22 cellular contexts compared by ENCODE assay signal in genomic region chr10:116774728-116775151, GRCh38. TPM values are rescaled to one million over a fixed set of nuclear protein-coding genes. Genes with fewer than 3 reads are reported as not detected.
DNase-seq lines count a peak whose midpoint lies in the region; ATAC-seq and TF ChIP-seq lines count a peak whose summit lies in the region.
"Had no signal": no experiment of that assay in that cellular context is flagged by ENCODE, and none has a peak within 500 bp of the region (broad histone marks: within the 10 kb centered on the region; RNA-seq: fewer than 3 reads in every experiment).

No MANE protein-coding gene starts in this region.

- H3K4me3 ChIP-seq in mammary epithelial cell (replicated peaks in 1 of 3; ENCODE audit: insufficient read depth in 1 of 3, low read depth in 2 of 3, low read length in 3 of 3): no peak overlapping the region
- H3K4me3 ChIP-seq: GM23248, neural progenitor cell had no signal

- dilution Hi-C loops in mammary epithelial cell (cut with HindIII; ENCODE audit: low sequenced_read_pairs): loop anchor here (5.0 to 10.0 kb wide), 2 partner anchors 87 to 170 kb away; no protein-coding TSS in a partner anchor

- peak; percentile 42 for DNase-seq in DMS79 treated with DMSO at 0.1 percent for 48 hours (lab: John Stamatoyannopoulos, UW)
- peak; percentile 43 for DNase-seq in NCI-H1105 treated with DMSO at 0.1 percent for 48 hours (lab: John Stamatoyannopoulos, UW)
- peak; percentile 75 for DNase-seq in mammary epithelial cell
- peak; percentile 66 for DNase-seq in renal cortical epithelial cell (ENCODE audit: low read depth)
- DNase-seq in activated CD4-positive, alpha-beta T cell treated with anti-CD3 and anti-CD28 coated beads for 48 hours: no peak
- no peak for DNase-seq in SW 1271 (lab: John Stamatoyannopoulos, UW)
- DNase-seq: activated CD4-positive, alpha-beta memory T cell treated with anti-CD3 and anti-CD28 coated beads, Interleukin-2, amount 10 ng/mL, durations not matched to agents 7 days and 5 days; activated naive CD8-positive, alpha-beta T cell treated with anti-CD3 and anti-CD28 coated beads for 36 hours; activated T-cell treated with anti-CD3 and anti-CD28 coated beads, Interleukin-2, amount 50 U/mL, for 24 hours; AML-193; GM23248; kidney glomerular epithelial cell; midbrain; NCI-H1048; NK-92 treated with Interleukin-12 subunit alpha and Interleukin-12 subunit beta, amount 100 ng/mL, for 24 hours; right cardiac atrium; T-helper 1 cell had no signal

- H3K9me3 ChIP-seq in mammary epithelial cell (replicated peaks; ENCODE audit: insufficient read depth, low read length): no peaks in the 10 kb centered on the region

- in situ Hi-C loops in mammary epithelial cell (cut with MboI; ENCODE audit: low sequenced_read_pairs in 2 of 2): no loop called here

- peaks cover 28% of the 10 kb centered on the region for H3K4me1 ChIP-seq in mammary epithelial cell (ENCODE audit: insufficient read depth, low read length)
- H3K4me1 ChIP-seq: neural progenitor cell had no signal

- H3K4me2 ChIP-seq in mammary epithelial cell (ENCODE audit: insufficient read depth, low read depth, low read length): peak overlapping the region; percentile 40
- H3K4me2 ChIP-seq: neural progenitor cell had no signal

- intact Hi-C loops in mammary epithelial cell (cut with micrococcal nuclease): loop anchor here (1.0 kb wide), 1 partner anchor 31 kb away; no protein-coding TSS in a partner anchor

- H2AFZ ChIP-seq in mammary epithelial cell (ENCODE audit: low read depth, low read length): no peak overlapping the region
- H2AFZ ChIP-seq: GM23248, neural progenitor cell had no signal

- no peaks in the 10 kb centered on the region for H3K27me3 ChIP-seq in mammary epithelial cell (ENCODE audit: insufficient read depth, low read length)
- H3K27me3 ChIP-seq: neural progenitor cell had no signal

- no peak for TF ChIP-seq CTCF in mammary epithelial cell (conservative IDR thresholded peaks at IDR 0.05 in 1 of 2, IDR thresholded peaks at IDR 0.05 in 1 of 2; ENCODE audit: extremely low read depth in 1 of 2, insufficient read depth in 1 of 2, low read depth in 1 of 2, low read length in 2 of 2)

- no peaks in the 10 kb centered on the region for H3K79me2 ChIP-seq in mammary epithelial cell (ENCODE audit: insufficient read depth, low read length)

- no TSS peak for BruUV-seq in mammary epithelial cell (replicated peaks; lab: Mats Ljungman, UMichigan)

- H3K9ac ChIP-seq in mammary epithelial cell (ENCODE audit: insufficient read depth, low read length): no peak overlapping the region
- H3K9ac ChIP-seq: GM23248, neural progenitor cell had no signal

- WGBS in mammary epithelial cell (ENCODE audit: low coverage, missing lambda C conversion rate): 0% methylated on average over 4 of the region's 6 CpGs

- no peak overlapping the region for H3K27ac ChIP-seq in mammary epithelial cell (ENCODE audit: insufficient read depth, low read depth, low read length)
- H3K27ac ChIP-seq: GM23248, neural progenitor cell, VCaP had no signal

- no peaks in the 10 kb centered on the region for H3K36me3 ChIP-seq in mammary epithelial cell (ENCODE audit: insufficient read depth, low read length)
- H3K36me3 ChIP-seq: neural progenitor cell had no signal

- CTCF ChIA-PET in mammary epithelial cell (lab: Charles Lee; ENCODE audit: low non-redundant PET): no interaction called here

- ATAC-seq in GM21423 (IDR thresholded peaks at IDR 0.05; ENCODE audit: unreplicated experiment) (no peak), HG03139 (IDR thresholded peaks at IDR 0.05; ENCODE audit: unreplicated experiment) (no peak)
- ATAC-seq: right cardiac atrium, Right ventricle myocardium inferior had no signal

- H4K20me1 ChIP-seq in mammary epithelial cell (ENCODE audit: insufficient read depth, low read length): no peaks in the 10 kb centered on the region

RNA-seq across cellular contexts. Expression of gene HSPA12A, which starts 32.4 kb away (rescaled TPM):
- total RNA-seq in mammary epithelial cell (10 to 100 TPM; 10.8 to 10.9 TPM), renal cortical epithelial cell (24.7 and 79.5 TPM in 2 replicates)
- polyA plus RNA-seq in mammary epithelial cell: 5.9 TPM
- 29.3 TPM for polyA minus RNA-seq in mammary epithelial cell

Comparison
In these comparisons a context has a peak if more than half of its experiments do, and no peak if none do; other contexts are left out.
1. DNase-seq: peak in DMS79 treated with DMSO at 0.1 percent for 48 hours (single experiment), NCI-H1105 treated with DMSO at 0.1 percent for 48 hours (single experiment), mammary epithelial cell (single experiment) and renal cortical epithelial cell (single experiment); none in activated CD4-positive, alpha-beta T cell treated with anti-CD3 and anti-CD28 coated beads for 48 hours (single experiment) and SW 1271 (0 of 2).